Comparison of ENCODE assay signal across 17 cellular contexts in the genomic region with DNA sequence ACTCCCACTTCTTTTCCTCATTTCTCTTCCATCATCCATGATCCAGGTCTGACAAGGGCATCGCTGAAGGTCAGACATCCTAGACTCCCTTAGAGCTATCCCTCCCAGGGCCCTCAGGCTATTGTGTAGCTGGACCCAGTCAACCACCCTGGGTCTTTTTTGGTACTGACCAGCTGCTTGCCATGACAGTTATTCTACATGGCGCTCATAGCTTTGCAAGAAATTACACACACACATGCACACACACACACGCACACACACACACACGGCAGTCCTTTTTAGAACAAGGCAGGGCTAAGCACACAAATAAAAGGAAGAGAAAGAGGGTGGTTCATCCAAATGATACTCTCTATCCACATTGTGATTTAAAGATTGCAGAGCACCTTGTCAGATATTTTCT. TPM values are rescaled to one million over a fixed set of nuclear protein-coding genes. Genes with fewer than 3 reads are reported as not detected.
DNase-seq lines count a peak whose midpoint lies in the region; ATAC-seq, FAIRE-seq and TF ChIP-seq lines count a peak whose summit lies in the region.
"Had no signal": no experiment of that assay in that cellular context is flagged by ENCODE, and none has a peak within 500 bp of the region (broad histone marks: within the 10 kb centered on the region; RNA-seq: fewer than 3 reads in every experiment).

No MANE protein-coding gene starts in this region.

- H3K9me3 Mint-ChIP-seq in astrocyte (ENCODE audit: unreplicated experiment): no peaks in the 10 kb centered on the region
- H3K9me3 Mint-ChIP-seq: CD4-positive, CD25-positive, alpha-beta regulatory T cell; IgD-negative memory B cell had no signal

- H3K79me2 ChIP-seq in astrocyte (ENCODE audit: insufficient read depth, low read length): no peaks in the 10 kb centered on the region

- no peak for FAIRE-seq in astrocyte (lab: Jason Lieb, UNC)

- H3K27me3 ChIP-seq in left ventricle myocardium inferior (ENCODE audit: low read depth): no peaks in the 10 kb centered on the region
- H3K27me3 ChIP-seq in astrocyte (ENCODE audit: insufficient read depth, low read length): peaks cover 3% of the 10 kb centered on the region
- H3K27me3 ChIP-seq in neuronal stem cell (ENCODE audit: control insufficient read depth in 3 of 3, insufficient read depth in 3 of 3, low read depth in 1 of 3, low read length in 3 of 3): peaks cover 0 to 32% (median 0%) of the 10 kb centered on the region in 3 experiments
- H3K27me3 ChIP-seq in HAP-1 (ENCODE audit: low read depth): no peaks in the 10 kb centered on the region
- H3K27me3 ChIP-seq: Peyer's patch had no signal

- H2BK12ac ChIP-seq in neuronal stem cell (ENCODE audit: low read length): no peak overlapping the region

- in situ Hi-C loops in GM13976 (cut with MboI; ENCODE audit: low sequenced_read_pairs, unreplicated experiment): no loop called here
- in situ Hi-C loops in HAP-1 (cut with MboI; ENCODE audit: low sequenced_read_pairs): no loop called here

- peaks cover 10% of the 10 kb centered on the region for H3K4me1 ChIP-seq in left ventricle myocardium inferior
- peaks cover 7% of the 10 kb centered on the region for H3K4me1 ChIP-seq in astrocyte (ENCODE audit: insufficient read depth, low read length)
- peaks cover 11 to 13% of the 10 kb centered on the region in 2 donors for H3K4me1 ChIP-seq in neuronal stem cell (ENCODE audit: control insufficient read depth in 2 of 2, insufficient read depth in 1 of 2, low read depth in 1 of 2, low read length in 2 of 2)
- H3K4me1 ChIP-seq in HAP-1: peaks cover 10% of the 10 kb centered on the region
- H3K4me1 ChIP-seq: Caco-2, Peyer's patch had no signal

- no peak overlapping the region for H3K4me3 Mint-ChIP-seq in astrocyte (ENCODE audit: unreplicated experiment)
- H3K4me3 Mint-ChIP-seq: CD4-positive, CD25-positive, alpha-beta regulatory T cell; IgD-negative memory B cell had no signal

- H3K36me3 Mint-ChIP-seq in astrocyte (ENCODE audit: low read depth, unreplicated experiment): no peaks in the 10 kb centered on the region
- H3K36me3 Mint-ChIP-seq: CD4-positive, CD25-positive, alpha-beta regulatory T cell; IgD-negative memory B cell had no signal

- H2AK5ac ChIP-seq in neuronal stem cell (ENCODE audit: low read depth, low read length): no peak overlapping the region

- H4K8ac ChIP-seq in neuronal stem cell (ENCODE audit: low read depth, low read length): no peak overlapping the region

- no peak overlapping the region for H4K91ac ChIP-seq in neuronal stem cell (ENCODE audit: low read depth, low read length, poor library complexity)

- H3K4me1 Mint-ChIP-seq in astrocyte (ENCODE audit: low read depth, unreplicated experiment): peaks cover 9% of the 10 kb centered on the region
- H3K4me1 Mint-ChIP-seq: CD4-positive, CD25-positive, alpha-beta regulatory T cell; IgD-negative memory B cell had no signal

- TF ChIP-seq CTCF in left ventricle myocardium inferior (IDR thresholded peaks at IDR 0.05; ENCODE audit: borderline replicate concordance): no peak
- no peak for TF ChIP-seq CTCF in astrocyte (IDR thresholded peaks at IDR 0.05; ENCODE audit: insufficient read depth, low read depth, low read length)
- TF ChIP-seq CTCF in GM13976 (IDR thresholded peaks at IDR 0.05; ENCODE audit: borderline replicate concordance, control extremely low read depth, extremely low read depth, insufficient read depth, missing control alignments): no peak

- H3K4me3 ChIP-seq in left ventricle myocardium inferior (no peak overlapping the region), astrocyte (ENCODE audit: insufficient read depth, low read depth, low read length) (no peak overlapping the region), neuronal stem cell (ENCODE audit: low read length in 2 of 2) (no peak overlapping the region), HAP-1 (no peak overlapping the region)
- H3K4me3 ChIP-seq: Peyer's patch had no signal

- no peak for ATAC-seq in Right ventricle myocardium superior (ENCODE audit: poor library complexity)

- no peak overlapping the region for H3K23ac ChIP-seq in neuronal stem cell (ENCODE audit: low read depth, low read length, poor library complexity)

- H3K79me1 ChIP-seq in neuronal stem cell (ENCODE audit: low read depth, low read length): no peaks in the 10 kb centered on the region

- no peak overlapping the region for H3K4ac ChIP-seq in neuronal stem cell (ENCODE audit: low read length)

- H4K20me1 ChIP-seq in astrocyte (ENCODE audit: insufficient read depth, low read length): no peaks in the 10 kb centered on the region

- H3K9ac ChIP-seq in astrocyte (ENCODE audit: low read length) (no peak overlapping the region), neuronal stem cell (ENCODE audit: low read depth, low read length, poor library complexity) (no peak overlapping the region)

- H3K4me2 ChIP-seq in astrocyte (ENCODE audit: low read length): no peak overlapping the region
- no peak overlapping the region for H3K4me2 ChIP-seq in neuronal stem cell (ENCODE audit: insufficient read depth, low read length, poor library complexity, severe bottlenecking)

- peak overlapping the region; percentile 21 for H3K18ac ChIP-seq in neuronal stem cell (ENCODE audit: low read length)

- no peak overlapping the region for H2BK15ac ChIP-seq in neuronal stem cell (ENCODE audit: low read length)

- H3K27ac Mint-ChIP-seq in astrocyte (ENCODE audit: unreplicated experiment): no peak overlapping the region
- H3K27ac Mint-ChIP-seq: CD4-positive, CD25-positive, alpha-beta regulatory T cell; IgD-negative memory B cell had no signal

- no peak overlapping the region for H2BK5ac ChIP-seq in neuronal stem cell (ENCODE audit: low read length)

- peak overlapping the region; percentile 37 for H3K27ac ChIP-seq in left ventricle myocardium inferior (replicated peaks)
- no peak overlapping the region for H3K27ac ChIP-seq in astrocyte (ENCODE audit: low read depth, low read length)
- peak overlapping the region; percentile 47 for H3K27ac ChIP-seq in neuronal stem cell (replicated peaks; ENCODE audit: low read length)
- H3K27ac ChIP-seq: Peyer's patch had no signal

- no peak overlapping the region for H2BK120ac ChIP-seq in neuronal stem cell (ENCODE audit: low read depth, low read length)

- peaks cover 13% of the 10 kb centered on the region for H3K27me3 Mint-ChIP-seq in astrocyte (ENCODE audit: low read depth, unreplicated experiment)
- H3K27me3 Mint-ChIP-seq: CD4-positive, CD25-positive, alpha-beta regulatory T cell had no signal

- DNase-seq in left ventricle myocardium inferior (no peak), Right ventricle myocardium superior (no peak), astrocyte (ENCODE audit: low read depth) (peak; percentile 22), neuronal stem cell (ENCODE audit: low spot score) (no peak), NCI-H1930 (lab: John Stamatoyannopoulos, UW) (no peak), GM13976 (ENCODE audit: low spot score) (no peak), HAP-1 (ENCODE audit: low spot score in 2 of 2) (no peak)
- DNase-seq: AML-193; Caco-2; CD4-positive, CD25-positive, alpha-beta regulatory T cell; NCI-H1048; NCI-H146; NCI-H510A treated with DMSO at 0.1 percent for 48 hours; Peyer's patch; SHP77 had no signal

- no peaks in the 10 kb centered on the region for H3K9me3 ChIP-seq in left ventricle myocardium inferior (replicated peaks)
- no peaks in the 10 kb centered on the region for H3K9me3 ChIP-seq in astrocyte (ENCODE audit: insufficient read depth, low read depth, low read length)
- no peaks in the 10 kb centered on the region for H3K9me3 ChIP-seq in neuronal stem cell (replicated peaks in 1 of 2; ENCODE audit: control insufficient read depth in 2 of 2, insufficient read depth in 1 of 2, low read depth in 1 of 2, low read length in 2 of 2)
- no peaks in the 10 kb centered on the region for H3K9me3 ChIP-seq in HAP-1
- H3K9me3 ChIP-seq: Caco-2, Peyer's patch had no signal

- no CpG with 5 or more reads among the region's 4 CpGs for WGBS in neuronal stem cell (ENCODE audit: extremely low coverage in 2 of 2, insufficient read length in 2 of 2, insufficient replicate concordance in 1 of 2), 2 donors

- H2AFZ ChIP-seq in astrocyte (ENCODE audit: low read depth, low read length) (no peak overlapping the region), neuronal stem cell (ENCODE audit: low read length) (no peak overlapping the region)

- intact Hi-C loops in left ventricle myocardium inferior (cut with micrococcal nuclease): no loop called here
- intact Hi-C loops in Right ventricle myocardium superior (cut with DNase I): no loop called here

- no peak overlapping the region for H3K14ac ChIP-seq in neuronal stem cell (ENCODE audit: low read length)

- H3K36me3 ChIP-seq in left ventricle myocardium inferior (no peaks in the 10 kb centered on the region), astrocyte (ENCODE audit: insufficient read depth, low read length) (no peaks in the 10 kb centered on the region), neuronal stem cell (replicated peaks in 1 of 2; ENCODE audit: control insufficient read depth in 2 of 2, insufficient read depth in 2 of 2, low read length in 2 of 2) (no peaks in the 10 kb centered on the region), HAP-1 (replicated peaks) (no peaks in the 10 kb centered on the region)
- H3K36me3 ChIP-seq: Peyer's patch had no signal

RNA-seq across cellular contexts. Expression of a gene that starts 18.3 kb away (rescaled TPM):
- total RNA-seq in left ventricle myocardium inferior (not detected), Right ventricle myocardium superior (not detected), astrocyte (0.07 TPM in 1 of 2 replicates, not detected in the other)
- polyA plus RNA-seq in neuronal stem cell (2013, experiment 1 of 2): 0.01 TPM
- 0.01 TPM for polyA plus RNA-seq in neuronal stem cell (2013, experiment 2 of 2)
- total RNA-seq: Caco-2; CD4-positive, CD25-positive, alpha-beta regulatory T cell; LHCN-M2; Peyer's patch had no signal
- polyA plus RNA-seq: IgD-negative memory B cell had no signal
